ENCODE assay signal across 22 cellular contexts in the genomic region with DNA sequence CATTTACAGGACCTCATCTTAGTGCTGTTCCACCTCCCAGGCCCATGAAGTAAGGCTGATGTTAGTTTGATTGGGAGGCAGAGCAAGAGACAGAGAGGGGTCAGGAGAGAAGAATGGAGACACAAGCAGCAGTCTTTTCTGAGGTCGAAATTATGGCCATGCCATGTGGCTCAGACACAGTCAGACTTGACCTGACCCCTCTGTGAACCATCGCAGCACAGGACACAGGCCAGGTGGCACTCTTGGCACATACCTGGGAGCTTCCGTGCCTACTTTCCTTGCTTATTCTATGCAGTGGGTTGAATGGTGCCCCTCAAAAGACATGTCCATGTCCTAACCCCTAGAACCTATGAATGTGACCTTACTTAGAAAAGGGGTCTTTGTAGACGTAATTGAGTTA.
DNase-seq lines count a peak whose midpoint lies in the region; ATAC-seq and TF ChIP-seq lines count a peak whose summit lies in the region.
"Had no signal": no experiment of that assay in that cellular context is flagged by ENCODE, and none has a peak within 500 bp of the region (broad histone marks: within the 10 kb centered on the region; RNA-seq: fewer than 3 reads in every experiment).

No MANE protein-coding gene starts in this region.

- 89% methylated on average over 4 of the region's 4 CpGs for WGBS in esophagus muscularis mucosa
- WGBS in trophoblast cell (ENCODE audit: extremely low coverage, insufficient coverage, insufficient read length), result no CpG with 5 or more reads among the region's 4 CpGs

- no peaks in the 10 kb centered on the region for H4K20me1 ChIP-seq in BLaER1 treated with 17β-estradiol and CSF1 and Interleukin-3, amounts not matched to agents 10 nM and 100 nM
- no peaks in the 10 kb centered on the region for H4K20me1 ChIP-seq in Loucy (ENCODE audit: insufficient read depth, low read length, poor library complexity, severe bottlenecking)

- no peaks in the 10 kb centered on the region for H3K27me3 ChIP-seq in BLaER1 treated with 17β-estradiol and CSF1 and Interleukin-3, amounts not matched to agents 10 nM and 100 nM
- H3K27me3 ChIP-seq in Loucy (ENCODE audit: insufficient read depth, low read length, poor library complexity, severe bottlenecking) (no peaks in the 10 kb centered on the region), esophagus muscularis mucosa (no peaks in the 10 kb centered on the region), trophoblast cell (ENCODE audit: insufficient read depth, low read length) (no peaks in the 10 kb centered on the region)

- no peak overlapping the region for H4K91ac ChIP-seq in trophoblast cell (ENCODE audit: low read depth, low read length)

- H3K9ac ChIP-seq in BLaER1 treated with 17β-estradiol and CSF1 and Interleukin-3, amounts not matched to agents 10 nM and 100 nM, result no peak overlapping the region
- H3K9ac ChIP-seq in Loucy (ENCODE audit: low read depth, low read length, poor library complexity, severe bottlenecking), result no peak overlapping the region
- no peak overlapping the region for H3K9ac ChIP-seq in trophoblast cell (ENCODE audit: low read length)

- H3K9me3 ChIP-seq in BLaER1 treated with 17β-estradiol and CSF1 and Interleukin-3, amounts not matched to agents 10 nM and 100 nM (replicated peaks in 1 of 11), result no peaks in the 10 kb centered on the region
- H3K9me3 ChIP-seq in Loucy (ENCODE audit: insufficient read depth, low read depth, low read length) (no peaks in the 10 kb centered on the region), esophagus muscularis mucosa (no peaks in the 10 kb centered on the region), trophoblast cell (ENCODE audit: insufficient read depth, low read depth, low read length) (peaks cover 3% of the 10 kb centered on the region)
- H3K9me3 ChIP-seq: A549, Caco-2 had no signal

- no peak overlapping the region for H3K4ac ChIP-seq in trophoblast cell (ENCODE audit: low read depth, low read length)

- H2AFZ ChIP-seq in Loucy (ENCODE audit: low read length) (no peak overlapping the region), trophoblast cell (ENCODE audit: insufficient read depth, low read length, poor library complexity) (no peak overlapping the region)
- H2AFZ ChIP-seq: GM23338 had no signal

- peaks cover 2% of the 10 kb centered on the region for H3K27me3 Mint-ChIP-seq in activated T-cell treated with anti-CD3 and anti-CD28 coated beads, Interleukin-2, amount 50 U/mL, for 4 hours (ENCODE audit: low read depth)

- ATAC-seq in activated T-cell treated with anti-CD3 and anti-CD28 coated beads, Interleukin-2, amount 50 U/mL, for 4 hours, result no peak
- no peak for ATAC-seq in GM18519 (IDR thresholded peaks at IDR 0.05; ENCODE audit: low FRiP score, unreplicated experiment)
- ATAC-seq: A549; CD8-positive, alpha-beta T cell; GM12878; GM23338; HCT116 had no signal

- no peaks in the 10 kb centered on the region for H3K36me3 ChIP-seq in BLaER1 treated with 17β-estradiol and CSF1 and Interleukin-3, amounts not matched to agents 10 nM and 100 nM
- H3K36me3 ChIP-seq in Loucy (ENCODE audit: insufficient read depth, low read length), result no peaks in the 10 kb centered on the region
- H3K36me3 ChIP-seq in esophagus muscularis mucosa, result no peaks in the 10 kb centered on the region
- H3K36me3 ChIP-seq in trophoblast cell (ENCODE audit: control insufficient read depth in 1 of 2, insufficient read depth in 2 of 2, low read length in 2 of 2), result no peaks in the 10 kb centered on the region

- H3K23ac ChIP-seq in trophoblast cell (ENCODE audit: low read length), result peak overlapping the region; percentile 24

- peak overlapping the region in 5 of 11 experiments; percentile 25 to 99 (median 89); a peak in 9 of 22 replicates for H3K27ac ChIP-seq in BLaER1 treated with 17β-estradiol and CSF1 and Interleukin-3, amounts not matched to agents 10 nM and 100 nM
- H3K27ac ChIP-seq in esophagus muscularis mucosa (replicated peaks in 1 of 4), result no peak overlapping the region
- no peak overlapping the region for H3K27ac ChIP-seq in trophoblast cell (ENCODE audit: low read depth, low read length)
- H3K27ac ChIP-seq: A549, C4-2B had no signal

- H3K14ac ChIP-seq in trophoblast cell (ENCODE audit: low read length), result peak overlapping the region; percentile 64

- no peaks in the 10 kb centered on the region for H3K9me2 ChIP-seq in Loucy (replicated peaks; ENCODE audit: low read depth, low read length)

- TF ChIP-seq EP300 in esophagus muscularis mucosa (IDR thresholded peaks at IDR 0.05), result no peak

- peaks cover 6 to 98% (median 37%) of the 10 kb centered on the region in 10 experiments; a peak in 16 of 20 replicates for H3K4me1 ChIP-seq in BLaER1 treated with 17β-estradiol and CSF1 and Interleukin-3, amounts not matched to agents 10 nM and 100 nM
- H3K4me1 ChIP-seq in Loucy (ENCODE audit: insufficient read depth, low read length, poor library complexity, severe bottlenecking) (no peaks in the 10 kb centered on the region), esophagus muscularis mucosa (no peaks in the 10 kb centered on the region), trophoblast cell (ENCODE audit: control insufficient read depth in 1 of 2, insufficient read depth in 2 of 2, low read length in 2 of 2) (peaks cover 19 to 24% of the 10 kb centered on the region in 2 experiments)
- H3K4me1 ChIP-seq: A549, Caco-2 had no signal

- H3K4me3 Mint-ChIP-seq in activated T-cell treated with anti-CD3 and anti-CD28 coated beads, Interleukin-2, amount 50 U/mL, for 4 hours, result no peak overlapping the region
- H3K4me3 Mint-ChIP-seq: CD4-positive, CD25-positive, alpha-beta regulatory T cell; CD8-positive, alpha-beta T cell; GM23338; H9 had no signal

- H2AK5ac ChIP-seq in trophoblast cell (ENCODE audit: low read length), result peak overlapping the region; percentile 13

- TF ChIP-seq POLR2A in esophagus muscularis mucosa (IDR thresholded peaks at IDR 0.05; ENCODE audit: low read depth), result no peak

- no peaks in the 10 kb centered on the region for H3K4me1 Mint-ChIP-seq in activated T-cell treated with anti-CD3 and anti-CD28 coated beads, Interleukin-2, amount 50 U/mL, for 4 hours (ENCODE audit: low read depth)
- H3K4me1 Mint-ChIP-seq: CD4-positive, CD25-positive, alpha-beta regulatory T cell had no signal

- TF ChIP-seq CTCF in Loucy (conservative IDR thresholded peaks at IDR 0.05; ENCODE audit: low read length) (no peak), esophagus muscularis mucosa (IDR thresholded peaks at IDR 0.05) (no peak)

- no peak overlapping the region for H3K4me3 ChIP-seq in BLaER1 treated with 17β-estradiol and CSF1 and Interleukin-3, amounts not matched to agents 10 nM and 100 nM
- H3K4me3 ChIP-seq in Loucy (ENCODE audit: low read length, poor library complexity, severe bottlenecking) (no peak overlapping the region), esophagus muscularis mucosa (no peak overlapping the region), trophoblast cell (ENCODE audit: low read depth, low read length) (no peak overlapping the region)
- H3K4me3 ChIP-seq: A549, GM12878, GM23338 had no signal

- peak overlapping the region in 7 of 11 experiments; percentile 64 to 87 (median 77); a peak in 10 of 22 replicates for H3K4me2 ChIP-seq in BLaER1 treated with 17β-estradiol and CSF1 and Interleukin-3, amounts not matched to agents 10 nM and 100 nM
- H3K4me2 ChIP-seq in Loucy (ENCODE audit: low read depth, low read length, poor library complexity, severe bottlenecking) (peak overlapping the region; percentile 11), trophoblast cell (ENCODE audit: low read length) (no peak overlapping the region)
- H3K4me2 ChIP-seq: A549, GM23338 had no signal

- H4K12ac ChIP-seq in trophoblast cell (ENCODE audit: low read depth, low read length), result no peak overlapping the region

- no peaks in the 10 kb centered on the region for H3K36me3 Mint-ChIP-seq in activated T-cell treated with anti-CD3 and anti-CD28 coated beads, Interleukin-2, amount 50 U/mL, for 4 hours (ENCODE audit: insufficient read depth)
- H3K36me3 Mint-ChIP-seq: CD4-positive, CD25-positive, alpha-beta regulatory T cell; CD8-positive, alpha-beta T cell had no signal

- H3K18ac ChIP-seq in trophoblast cell (ENCODE audit: low read length), result no peak overlapping the region

- peak overlapping the region; percentile 21 for H2BK120ac ChIP-seq in trophoblast cell (ENCODE audit: insufficient read depth, low read length, poor library complexity)

- H2BK12ac ChIP-seq in trophoblast cell (ENCODE audit: low read length), result peak overlapping the region; percentile 73

- intact Hi-C loops in esophagus muscularis mucosa (cut with DNase I), result no loop called here

- no peaks in the 10 kb centered on the region for H3K79me2 ChIP-seq in Loucy (ENCODE audit: insufficient read depth, low read length)
- H3K79me2 ChIP-seq in trophoblast cell (ENCODE audit: control insufficient read depth, insufficient read depth, low read length, poor library complexity), result no peaks in the 10 kb centered on the region

- no peaks in the 10 kb centered on the region for H3K9me3 Mint-ChIP-seq in activated T-cell treated with anti-CD3 and anti-CD28 coated beads, Interleukin-2, amount 50 U/mL, for 4 hours
- H3K9me3 Mint-ChIP-seq: CD8-positive, alpha-beta T cell; GM23338; H9 had no signal

- H2BK5ac ChIP-seq in trophoblast cell (ENCODE audit: low read depth, low read length, poor library complexity), result no peak overlapping the region

- H3F3A ChIP-seq in Loucy (ENCODE audit: low read depth), result no peaks in the 10 kb centered on the region

- no peak overlapping the region for H4K8ac ChIP-seq in trophoblast cell (ENCODE audit: low read depth, low read length)

- peaks cover 20% of the 10 kb centered on the region for H3K79me1 ChIP-seq in trophoblast cell (ENCODE audit: low read length)

- DNase-seq in esophagus muscularis mucosa (ENCODE audit: extremely low spot score) (peak; percentile 90), trophoblast cell (no peak), NCI-H2081 treated with DMSO at 0.1 percent for 48 hours (lab: John Stamatoyannopoulos, UW) (no peak)
- no peak for DNase-seq in activated T-cell treated with anti-CD3 and anti-CD28 coated beads, Interleukin-2, amount 50 U/mL, for 4 hours
- DNase-seq: 8988T; ACHN; Caco-2; CD4-positive, CD25-positive, alpha-beta regulatory T cell; CD8-positive, alpha-beta T cell; DMS153; DMS79; EL; GDM1; H9 had no signal
